Comparison of ENCODE assay signal across 20 cellular contexts in genomic region chr11:65278351-65278750, GRCh38. TPM values are rescaled to one million over a fixed set of nuclear protein-coding genes. Genes with fewer than 3 reads are reported as not detected.
DNase-seq lines count a peak whose midpoint lies in the region; ATAC-seq and TF ChIP-seq lines count a peak whose summit lies in the region.
"Had no signal": no experiment of that assay in that cellular context is flagged by ENCODE, and none has a peak within 500 bp of the region (broad histone marks: within the 10 kb centered on the region; RNA-seq: fewer than 3 reads in every experiment).

No MANE protein-coding gene starts in this region.

- H3K4me3 ChIP-seq in ACC112 (ENCODE audit: low read depth, low read length) (no peak overlapping the region; the same call in 1 of the 2 replicates), ascending aorta (no peak overlapping the region)
- H3K4me3 ChIP-seq: ovary, Peyer's patch, suprapubic skin had no signal

- no peak overlapping the region for H2AFZ ChIP-seq in ACC112 (ENCODE audit: low read length, unreplicated experiment)

- no peak for TF ChIP-seq CTCF in HFFc6 (IDR thresholded peaks at IDR 0.05)
- TF ChIP-seq CTCF in ascending aorta (IDR thresholded peaks at IDR 0.05): no peak

- DNase-seq in HFFc6 (no peak), ascending aorta (ENCODE audit: low spot score in 2 of 2) (no peak), kidney tubule cell (ENCODE audit: low spot score) (peak; percentile 41), NCI-H2227 (lab: John Stamatoyannopoulos, UW; ENCODE audit: unreplicated experiment) (no peak), SIG-M5 (lab: John Stamatoyannopoulos, UW) (no peak), iPS-NIHi11 (ENCODE audit: low spot score) (no peak)
- DNase-seq: activated CD4-positive, alpha-beta T cell treated with anti-CD3 and anti-CD28 coated beads for 1 hour; activated T-cell treated with anti-CD3 and anti-CD28 coated beads, Interleukin-2, amount 50 U/mL, for 1 hour; BE2C; DMS53; HCEC 1CT; Kasumi-1; NCI-H1694; ovary; Peyer's patch; stimulated activated CD4-positive, alpha-beta T cell treated with anti-CD3 and anti-CD28 coated beads, Interleukin-12 subunit alpha, Interleukin-12 subunit beta, amount 100 ng/mL, for 4 hours had no signal

- no peaks in the 10 kb centered on the region for H3K9me3 ChIP-seq in ascending aorta
- H3K9me3 ChIP-seq: BE2C, ovary, Peyer's patch, suprapubic skin had no signal

- H3K27ac ChIP-seq in ACC112 (ENCODE audit: low read depth, low read length): peak overlapping the region; percentile 96
- peak overlapping the region; percentile 31 to 57 for H3K27ac ChIP-seq in ascending aorta
- H3K27ac ChIP-seq: ovary, Peyer's patch, suprapubic skin had no signal

- H3K27ac Mint-ChIP-seq in HFFc6: peak overlapping the region; percentile 92

- H3K4me1 ChIP-seq in ACC112 (ENCODE audit: control insufficient read depth, insufficient read depth, low read length, unreplicated experiment): peaks cover 52% of the 10 kb centered on the region
- H3K4me1 ChIP-seq in ascending aorta: peaks cover 0 to 13% of the 10 kb centered on the region in 2 donors
- H3K4me1 ChIP-seq: BE2C had no signal

- peak overlapping the region; percentile 65 for H3K4me3 Mint-ChIP-seq in HFFc6

- peaks cover 40% of the 10 kb centered on the region for H3K36me3 ChIP-seq in ACC112 (ENCODE audit: insufficient read depth, low read length)
- H3K36me3 ChIP-seq in ascending aorta: peaks cover 6 to 23% of the 10 kb centered on the region in 2 donors
- H3K36me3 ChIP-seq: ovary had no signal

- H3K9me3 Mint-ChIP-seq in HFFc6: no peaks in the 10 kb centered on the region

- no peak for ATAC-seq in GM18505 (IDR thresholded peaks at IDR 0.05; ENCODE audit: unreplicated experiment)

- intact Hi-C loops in ascending aorta (cut with DNase I): no loop called here

- H3K36me3 Mint-ChIP-seq in HFFc6 (ENCODE audit: low read depth): peaks cover 15% of the 10 kb centered on the region

- TF ChIP-seq POLR2A in GM18505 (IDR thresholded peaks at IDR 0.05; ENCODE audit: borderline replicate concordance, extremely low read depth, insufficient read depth, insufficient read length): no peak

- peaks cover 3% of the 10 kb centered on the region; the same call in 1 of the 2 replicates for H3K27me3 Mint-ChIP-seq in HFFc6 (ENCODE audit: insufficient read depth)

- H3K79me2 ChIP-seq in ACC112 (ENCODE audit: control insufficient read depth, insufficient read depth, low read length, unreplicated experiment): peaks cover 9% of the 10 kb centered on the region

- peaks cover 68% of the 10 kb centered on the region for H3K4me1 Mint-ChIP-seq in HFFc6 (ENCODE audit: low read depth)

- H3K27me3 ChIP-seq in ACC112 (ENCODE audit: insufficient read depth, low read length) (no peaks in the 10 kb centered on the region), ascending aorta (no peaks in the 10 kb centered on the region)
- H3K27me3 ChIP-seq: BE2C, ovary, Peyer's patch, suprapubic skin had no signal

RNA-seq across cellular contexts. Expression of gene POLA2, which starts 16.6 kb away (rescaled TPM):
- total RNA-seq in HFFc6 (2021; fragmentation: NEBNext Ultra II Directional; extraction: Animal tissue kit (Norgen Biotek cat#: 25700)): 10 to 100 TPM in 5 of 6 experiments, 1 to 10 TPM in 1; 8.6 to 18.3 (median 15.3) TPM
- 27.4 TPM for total RNA-seq in ascending aorta

RNA-seq across cellular contexts. Expression of gene CDC42EP2, which starts 36.3 kb away (rescaled TPM):
- 10 to 100 TPM; 19.0 to 35.3 (median 22.6) TPM for total RNA-seq in HFFc6 (2021; fragmentation: NEBNext Ultra II Directional; extraction: Animal tissue kit (Norgen Biotek cat#: 25700))
- total RNA-seq in ascending aorta: 20.6 TPM
- total RNA-seq: mononuclear cell had no signal

RNA-seq across cellular contexts. Expression of gene DPF2, which starts 55.3 kb away (rescaled TPM):
- total RNA-seq in HFFc6 (2021; fragmentation: NEBNext Ultra II Directional; extraction: Animal tissue kit (Norgen Biotek cat#: 25700)): 10 to 100 TPM; 55.4 to 64.3 (median 61.7) TPM
- total RNA-seq in ascending aorta: 70.9 TPM
